In genomic region chr11:46710821-46711269, GRCh38 we compare ENCODE assay signal across 8 cellular contexts. TPM values are rescaled to one million over a fixed set of nuclear protein-coding genes. Genes with fewer than 3 reads are reported as not detected.
DNase-seq lines count a peak whose midpoint lies in the region; ATAC-seq and TF ChIP-seq lines count a peak whose summit lies in the region.

No MANE protein-coding gene starts in this region.

- no peak overlapping the region for H3K4me3 ChIP-seq in choroid plexus epithelial cell (ENCODE audit: low read depth, low read length)
- H3K4me3 ChIP-seq in left lung, result no peak overlapping the region
- H3K4me3 ChIP-seq in naive thymus-derived CD4-positive, alpha-beta T cell (ENCODE audit: low read length), result no peak overlapping the region

- TF ChIP-seq CTCF in choroid plexus epithelial cell (conservative IDR thresholded peaks at IDR 0.05; ENCODE audit: low read depth, low read length) (no peak), left lung (IDR thresholded peaks at IDR 0.05) (no peak)

- peak overlapping the region; percentile 28 to 84 for H3K27ac ChIP-seq in left lung
- H3K27ac ChIP-seq in naive thymus-derived CD4-positive, alpha-beta T cell (ENCODE audit: low read depth, low read length), result no peak overlapping the region

- H3K9me3 Mint-ChIP-seq in activated CD8-positive, alpha-beta memory T cell treated with anti-CD3 and anti-CD28 coated beads, Interleukin-2, amount 10 ng/mL, durations not matched to agents 7 days and 5 days (ENCODE audit: low read depth), result no peaks in the 10 kb centered on the region
- H3K9me3 Mint-ChIP-seq in naive thymus-derived CD4-positive, alpha-beta T cell, result no peaks in the 10 kb centered on the region

- H3K27me3 Mint-ChIP-seq in activated CD8-positive, alpha-beta memory T cell treated with anti-CD3 and anti-CD28 coated beads, Interleukin-2, amount 10 ng/mL, durations not matched to agents 7 days and 5 days, result no peaks in the 10 kb centered on the region
- no peaks in the 10 kb centered on the region for H3K27me3 Mint-ChIP-seq in naive thymus-derived CD4-positive, alpha-beta T cell

- no peak overlapping the region for H3K4me3 Mint-ChIP-seq in activated CD8-positive, alpha-beta memory T cell treated with anti-CD3 and anti-CD28 coated beads, Interleukin-2, amount 10 ng/mL, durations not matched to agents 7 days and 5 days
- H3K4me3 Mint-ChIP-seq in naive thymus-derived CD4-positive, alpha-beta T cell, result no peak overlapping the region

- peaks cover 3% of the 10 kb centered on the region for H3K4me1 Mint-ChIP-seq in activated CD8-positive, alpha-beta memory T cell treated with anti-CD3 and anti-CD28 coated beads, Interleukin-2, amount 10 ng/mL, durations not matched to agents 7 days and 5 days
- peaks cover 0 to 8% (median 0%) of the 10 kb centered on the region in 7 donors for H3K4me1 Mint-ChIP-seq in naive thymus-derived CD4-positive, alpha-beta T cell

- H3K36me3 ChIP-seq in left lung, result peaks cover 0 to 27% of the 10 kb centered on the region in 2 donors
- peaks cover 0 to 18% (median 0%) of the 10 kb centered on the region in 3 experiments for H3K36me3 ChIP-seq in naive thymus-derived CD4-positive, alpha-beta T cell (ENCODE audit: control insufficient read depth in 2 of 3, insufficient read depth in 3 of 3, low read length in 3 of 3)

- peaks cover 13% of the 10 kb centered on the region for H3K36me3 Mint-ChIP-seq in activated CD8-positive, alpha-beta memory T cell treated with anti-CD3 and anti-CD28 coated beads, Interleukin-2, amount 10 ng/mL, durations not matched to agents 7 days and 5 days
- peaks cover 0 to 24% (median 10%) of the 10 kb centered on the region in 5 donors for H3K36me3 Mint-ChIP-seq in naive thymus-derived CD4-positive, alpha-beta T cell

- no peaks in the 10 kb centered on the region for H3K9me3 ChIP-seq in left lung
- H3K9me3 ChIP-seq in naive thymus-derived CD4-positive, alpha-beta T cell (ENCODE audit: control insufficient read depth in 2 of 3, low read length in 3 of 3), result no peaks in the 10 kb centered on the region

- POLR2A ChIA-PET in naive thymus-derived CD4-positive, alpha-beta T cell (lab: Charles Lee), result no interaction called here

- H3K27me3 ChIP-seq in left lung, result no peaks in the 10 kb centered on the region
- H3K27me3 ChIP-seq in naive thymus-derived CD4-positive, alpha-beta T cell (ENCODE audit: control insufficient read depth in 2 of 2, insufficient read depth in 2 of 2, low read length in 2 of 2), result no peaks in the 10 kb centered on the region

- no peak overlapping the region for H3K27ac Mint-ChIP-seq in activated CD8-positive, alpha-beta memory T cell treated with anti-CD3 and anti-CD28 coated beads, Interleukin-2, amount 10 ng/mL, durations not matched to agents 7 days and 5 days
- no peak overlapping the region for H3K27ac Mint-ChIP-seq in naive thymus-derived CD4-positive, alpha-beta T cell

- CTCF ChIA-PET in activated CD8-positive, alpha-beta memory T cell treated with anti-CD3 and anti-CD28 coated beads, Interleukin-2, amount 10 ng/mL, durations not matched to agents 7 days and 5 days (lab: Charles Lee), result no interaction called here
- CTCF ChIA-PET in naive thymus-derived CD4-positive, alpha-beta T cell (lab: Charles Lee), result interaction anchor here (0.7 kb wide), 1 partner anchor 55 kb away, joined by 3 read pairs; no protein-coding TSS in a partner anchor

- peaks cover 0 to 5% of the 10 kb centered on the region in 2 donors for H3K4me1 ChIP-seq in left lung
- H3K4me1 ChIP-seq in naive thymus-derived CD4-positive, alpha-beta T cell (ENCODE audit: control insufficient read depth in 2 of 2, insufficient read depth in 2 of 2, low read length in 2 of 2), result no peaks in the 10 kb centered on the region

- DNase-seq in HS-27A (ENCODE audit: low read depth) (peak; percentile 26), choroid plexus epithelial cell (ENCODE audit: low read depth) (peak; percentile 97), left lung (no peak), superior temporal gyrus (ENCODE audit: extremely low spot score) (peak; percentile 70)
- no peak for DNase-seq in activated CD8-positive, alpha-beta memory T cell treated with anti-CD3 and anti-CD28 coated beads, Interleukin-2, amount 10 ng/mL, durations not matched to agents 7 days and 5 days
- no peak for DNase-seq in naive thymus-derived CD4-positive, alpha-beta T cell

- peak; percentile 72 for ATAC-seq in left lung
- no peak for ATAC-seq in HG03025 (IDR thresholded peaks at IDR 0.05; ENCODE audit: low FRiP score, unreplicated experiment)
- ATAC-seq in GM18861 (IDR thresholded peaks at IDR 0.05; ENCODE audit: unreplicated experiment), result no peak
- ATAC-seq in activated CD8-positive, alpha-beta memory T cell treated with anti-CD3 and anti-CD28 coated beads, Interleukin-2, amount 10 ng/mL, durations not matched to agents 7 days and 5 days, result no peak
- no peak for ATAC-seq in naive thymus-derived CD4-positive, alpha-beta T cell

- intact Hi-C loops in left lung (cut with DNase I), result no loop called here
- intact Hi-C loops in naive thymus-derived CD4-positive, alpha-beta T cell (cut with micrococcal nuclease), result no loop called here

RNA-seq across cellular contexts. Expression of gene F2, which starts 8.2 kb away (rescaled TPM):
- total RNA-seq in left lung, result not detected
- total RNA-seq in activated CD8-positive, alpha-beta memory T cell treated with anti-CD3 and anti-CD28 coated beads, Interleukin-2, amount 10 ng/mL, durations not matched to agents 7 days and 5 days, result not detected
- total RNA-seq in naive thymus-derived CD4-positive, alpha-beta T cell, result under 1 TPM in 1 of 5 experiments, not detected in 4; 0.15 TPM
- not detected for polyA plus RNA-seq in naive thymus-derived CD4-positive, alpha-beta T cell

RNA-seq across cellular contexts. Expression of gene ZNF408, which starts 10.0 kb away (rescaled TPM):
- 1 to 10 TPM; 5.8 to 8.6 TPM for total RNA-seq in left lung
- 10 to 100 TPM; 12.6 to 15.0 TPM for total RNA-seq in activated CD8-positive, alpha-beta memory T cell treated with anti-CD3 and anti-CD28 coated beads, Interleukin-2, amount 10 ng/mL, durations not matched to agents 7 days and 5 days
- 10 to 100 TPM in 4 of 5 experiments, 1 to 10 TPM in 1; 7.8 to 20.0 (median 16.6) TPM for total RNA-seq in naive thymus-derived CD4-positive, alpha-beta T cell
- 10 to 100 TPM in 1 of 2 donors, 1 to 10 TPM in 1; 7.0 to 14.1 TPM for polyA plus RNA-seq in naive thymus-derived CD4-positive, alpha-beta T cell

RNA-seq across cellular contexts. Expression of gene ARHGAP1, which starts 10.4 kb away (rescaled TPM):
- total RNA-seq in left lung, result 10 to 100 TPM; 81.8 to 90.3 TPM
- total RNA-seq in activated CD8-positive, alpha-beta memory T cell treated with anti-CD3 and anti-CD28 coated beads, Interleukin-2, amount 10 ng/mL, durations not matched to agents 7 days and 5 days, result 10 to 100 TPM; 61.9 to 68.5 TPM
- total RNA-seq in naive thymus-derived CD4-positive, alpha-beta T cell, result 10 to 100 TPM; 44.6 to 82.5 (median 64.6) TPM
- polyA plus RNA-seq in naive thymus-derived CD4-positive, alpha-beta T cell, result 10 to 100 TPM; 44.2 to 69.9 TPM

Comparison
In these comparisons a context has a peak if more than half of its experiments do, and no peak if none do; other contexts are left out.
1. DNase-seq: peak in HS-27A (single experiment), choroid plexus epithelial cell (single experiment) and superior temporal gyrus (single experiment); none in left lung (0 of 2), activated CD8-positive, alpha-beta memory T cell treated with anti-CD3 and anti-CD28 coated beads, Interleukin-2, amount 10 ng/mL, durations not matched to agents 7 days and 5 days (single experiment) and naive thymus-derived CD4-positive, alpha-beta T cell (0 of 9).